ENCODE assay signal across 13 cellular contexts in the genomic region with DNA sequence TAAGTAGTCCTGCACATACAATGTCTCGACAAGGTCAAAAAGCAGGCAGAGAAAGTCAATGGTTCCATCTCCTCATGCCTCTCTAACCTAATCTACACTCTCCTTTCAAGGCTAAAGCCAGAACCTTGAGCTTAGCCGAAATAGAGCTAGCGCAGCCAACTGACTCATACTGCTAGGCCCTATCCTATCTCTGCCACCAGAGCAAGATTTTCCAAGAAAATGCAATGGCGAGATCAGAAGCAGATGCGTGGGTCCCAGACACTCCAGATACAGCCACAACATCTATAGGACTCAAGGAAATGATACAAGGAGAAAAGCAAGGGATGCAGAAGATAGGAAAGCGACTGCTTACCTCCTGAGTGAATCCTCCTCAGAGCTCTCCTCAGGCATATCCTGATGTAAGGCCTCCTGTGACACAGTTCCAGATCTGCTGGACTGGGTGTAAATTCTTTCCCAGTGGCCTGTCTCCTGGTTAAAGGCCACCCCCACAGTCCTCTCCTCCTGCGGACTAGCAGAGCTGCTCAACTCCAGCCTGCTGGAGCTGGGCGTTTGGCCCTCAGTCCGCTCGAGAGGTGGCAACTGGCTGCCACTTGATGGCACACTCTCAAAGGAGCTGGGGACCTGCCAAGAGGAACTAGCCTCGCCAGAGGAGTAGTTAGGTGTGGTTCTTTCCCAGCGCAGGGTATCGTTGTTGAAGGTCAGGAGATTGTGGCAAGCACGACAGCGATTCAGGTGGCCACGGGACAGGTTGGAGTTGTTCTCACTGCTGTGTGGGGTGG. TPM values are rescaled to one million over a fixed set of nuclear protein-coding genes. Genes with fewer than 3 reads are reported as not detected.
DNase-seq lines count a peak whose midpoint lies in the region; ATAC-seq and TF ChIP-seq lines count a peak whose summit lies in the region.
"Had no signal": no experiment of that assay in that cellular context is flagged by ENCODE, and none has a peak within 500 bp of the region (broad histone marks: within the 10 kb centered on the region; RNA-seq: fewer than 3 reads in every experiment).

No MANE protein-coding gene starts in this region.

- peak; percentile 12 for DNase-seq in NCI-H1092 (lab: John Stamatoyannopoulos, UW)
- peak; percentile 58 for DNase-seq in left ventricle myocardium superior
- no peak for DNase-seq in suprapubic skin (ENCODE audit: low spot score in 2 of 2)
- DNase-seq in DMS153 (lab: John Stamatoyannopoulos, UW): no peak
- no peak for DNase-seq in SW480 (ENCODE audit: low spot score)
- DNase-seq: activated CD4-positive, alpha-beta T cell treated with anti-CD3 and anti-CD28 coated beads for 4 hours; kidney glomerular epithelial cell; NCI-H524 treated with DMSO at 0.1 percent for 48 hours; stimulated activated CD4-positive, alpha-beta T cell treated with anti-CD3 and anti-CD28 coated beads, Interleukin-2, amount 100 ng/mL, for 24 hours; stimulated activated naive CD4-positive, alpha-beta T cell had no signal

- no peak for TF ChIP-seq POLR2A in suprapubic skin (IDR thresholded peaks at IDR 0.05)

- intact Hi-C loops in left ventricle myocardium superior (cut with micrococcal nuclease): no loop called here

- peaks cover 65% of the 10 kb centered on the region for H3K36me3 ChIP-seq in suprapubic skin

- H3K9me3 ChIP-seq in suprapubic skin: no peaks in the 10 kb centered on the region

- no peak overlapping the region for H3K4me3 ChIP-seq in suprapubic skin
- H3K4me3 ChIP-seq: SK-N-MC had no signal

- H3K27ac ChIP-seq in VCaP (no peak overlapping the region), suprapubic skin (peak overlapping the region; percentile 26)
- H3K27ac ChIP-seq: SK-N-MC had no signal

- peaks cover 5% of the 10 kb centered on the region for H3K4me1 ChIP-seq in suprapubic skin

- no peaks in the 10 kb centered on the region for H3K27me3 ChIP-seq in suprapubic skin

- ATAC-seq in left ventricle myocardium superior (peak; percentile 76), HG03135 (IDR thresholded peaks at IDR 0.05; ENCODE audit: unreplicated experiment) (no peak)

- TF ChIP-seq EP300 in suprapubic skin (IDR thresholded peaks at IDR 0.05): no peak

- TF ChIP-seq CTCF in VCaP (conservative IDR thresholded peaks at IDR 0.05): peak; percentile 65
- TF ChIP-seq CTCF in suprapubic skin (IDR thresholded peaks at IDR 0.05): no peak

- WGBS in suprapubic skin: 79% methylated on average over 12 of the region's 16 CpGs

RNA-seq across cellular contexts. Expression of gene AMBRA1, which starts 52.0 kb away (rescaled TPM):
- total RNA-seq in left ventricle myocardium superior (14.7 TPM), suprapubic skin (10 to 100 TPM; 38.6 to 63.2 (median 45.6) TPM)

Comparison
In these comparisons a context has a peak if more than half of its experiments do, and no peak if none do; other contexts are left out.
1. DNase-seq: peak in NCI-H1092 (single experiment) and left ventricle myocardium superior (single experiment); none in suprapubic skin (0 of 2), DMS153 (single experiment) and SW480 (single experiment).